ENCODE assay signal across 21 cellular contexts in the genomic region with DNA sequence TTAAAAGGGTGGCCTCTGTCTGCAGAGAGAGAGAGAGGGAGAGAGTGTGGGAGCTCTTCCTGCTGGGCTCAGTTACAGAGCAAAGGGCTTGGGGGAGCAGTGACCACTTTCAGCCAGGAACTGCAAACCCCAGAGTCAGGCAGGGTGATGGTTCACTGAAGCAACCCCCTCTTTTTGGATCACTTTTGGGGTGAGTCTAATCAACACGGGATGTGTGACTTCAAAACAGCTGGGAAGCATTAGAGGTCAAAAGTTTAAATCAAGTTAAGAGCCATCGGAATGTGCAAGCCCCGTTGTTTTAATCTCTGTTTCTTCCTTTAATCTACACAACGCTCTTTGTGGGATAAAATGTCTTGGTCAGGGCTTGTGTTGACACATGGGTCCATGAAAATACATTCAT.
DNase-seq lines count a peak whose midpoint lies in the region; ATAC-seq and TF ChIP-seq lines count a peak whose summit lies in the region.
"Had no signal": no experiment of that assay in that cellular context is flagged by ENCODE, and none has a peak within 500 bp of the region (broad histone marks: within the 10 kb centered on the region; RNA-seq: fewer than 3 reads in every experiment).

No MANE protein-coding gene starts in this region.

- H2BK12ac ChIP-seq in mesenchymal stem cell (ENCODE audit: low read length in 2 of 2): no peak overlapping the region

- DNase-seq in H4 (ENCODE audit: low spot score) (peak; percentile 29), mesenchymal stem cell (peak; percentile 5), stromal cell of bone marrow (ENCODE audit: low read depth) (peak; percentile 57), NCI-H2107 treated with DMSO at 0.1 percent for 48 hours (lab: John Stamatoyannopoulos, UW; ENCODE audit: unreplicated experiment) (no peak), SIG-M5 (lab: John Stamatoyannopoulos, UW) (no peak), T-helper 9 cell (no peak)
- DNase-seq: activated gamma-delta T cell; aorta; CD4-positive, CD25-positive, alpha-beta regulatory T cell; dermis blood vessel endothelial cell; DMS79; heart left ventricle; NCI-H1048; NCI-H2171 treated with DMSO at 0.1 percent for 48 hours; nucleus accumbens; stimulated activated naive B cell treated with anti-CD40 and anti-IgM and Interleukin-4, amounts not matched to agents 10 μg/mL and 1 μg/mL and 100 μg/mL, for 72 hours; T-helper 17 cell; trophoblast cell had no signal

- no peak overlapping the region for H3K4me2 ChIP-seq in mesenchymal stem cell (ENCODE audit: low read length, poor library complexity, severe bottlenecking)

- no peaks in the 10 kb centered on the region for H3K27me3 ChIP-seq in mesenchymal stem cell (ENCODE audit: control insufficient read depth in 1 of 2, insufficient read depth in 1 of 2, low read length in 2 of 2)
- H3K27me3 ChIP-seq: heart left ventricle had no signal

- TF ChIP-seq CTCF in brain (conservative IDR thresholded peaks at IDR 0.05): no peak

- H4K91ac ChIP-seq in mesenchymal stem cell (ENCODE audit: low read length): peak overlapping the region; percentile 39

- H2AK5ac ChIP-seq in mesenchymal stem cell (ENCODE audit: low read length, severe bottlenecking): no peak overlapping the region

- no peak overlapping the region for H3K14ac ChIP-seq in mesenchymal stem cell (ENCODE audit: low read length in 2 of 2)

- peaks cover 15% of the 10 kb centered on the region for H3K4me1 Mint-ChIP-seq in brain
- H3K4me1 Mint-ChIP-seq: CD4-positive, CD25-positive, alpha-beta regulatory T cell; stimulated activated naive B cell treated with anti-CD40 and anti-IgM and Interleukin-4, amounts not matched to agents 10 μg/mL and 1 μg/mL and 100 μg/mL, for 72 hours; T-helper 17 cell had no signal

- peak overlapping the region; percentile 69 for H3K9ac ChIP-seq in mesenchymal stem cell (ENCODE audit: low read length)

- no peak overlapping the region for H3K4ac ChIP-seq in mesenchymal stem cell (ENCODE audit: low read depth in 1 of 2, low read length in 2 of 2)

- no peak overlapping the region for H2BK5ac ChIP-seq in mesenchymal stem cell (ENCODE audit: low read depth, low read length, poor library complexity, severe bottlenecking)

- no peak overlapping the region for H3K23ac ChIP-seq in mesenchymal stem cell (ENCODE audit: low read length in 2 of 2)

- H3K27me3 Mint-ChIP-seq in brain: peaks cover 14% of the 10 kb centered on the region
- H3K27me3 Mint-ChIP-seq: CD4-positive, CD25-positive, alpha-beta regulatory T cell; T-helper 17 cell had no signal

- no peaks in the 10 kb centered on the region for H3K36me3 Mint-ChIP-seq in brain
- H3K36me3 Mint-ChIP-seq: CD4-positive, CD25-positive, alpha-beta regulatory T cell; stimulated activated naive B cell treated with anti-CD40 and anti-IgM and Interleukin-4, amounts not matched to agents 10 μg/mL and 1 μg/mL and 100 μg/mL, for 72 hours had no signal

- peak overlapping the region in 2 of 5 experiments; percentile 1 to 59 for H3K4me3 Mint-ChIP-seq in brain
- H3K4me3 Mint-ChIP-seq: CD4-positive, CD25-positive, alpha-beta regulatory T cell; stimulated activated naive B cell treated with anti-CD40 and anti-IgM and Interleukin-4, amounts not matched to agents 10 μg/mL and 1 μg/mL and 100 μg/mL, for 72 hours; T-helper 17 cell had no signal

- peak overlapping the region in 3 of 5 experiments; percentile 74 to 92 (median 83) for H3K27ac Mint-ChIP-seq in brain
- H3K27ac Mint-ChIP-seq: CD4-positive, CD25-positive, alpha-beta regulatory T cell; stimulated activated naive B cell treated with anti-CD40 and anti-IgM and Interleukin-4, amounts not matched to agents 10 μg/mL and 1 μg/mL and 100 μg/mL, for 72 hours; T-helper 17 cell had no signal

- H3K79me1 ChIP-seq in mesenchymal stem cell (replicated peaks; ENCODE audit: low read length, poor library complexity, severe bottlenecking): no peaks in the 10 kb centered on the region

- H3K36me3 ChIP-seq in mesenchymal stem cell (ENCODE audit: control insufficient read depth in 1 of 2, insufficient read depth in 2 of 2, low read depth in 1 of 2, low read length in 2 of 2): no peaks in the 10 kb centered on the region
- H3K36me3 ChIP-seq: heart left ventricle had no signal

- H3K27ac ChIP-seq in mesenchymal stem cell (ENCODE audit: low read length, poor library complexity, severe bottlenecking): no peak overlapping the region
- H3K27ac ChIP-seq: heart left ventricle had no signal

- H3K4me3 ChIP-seq in mesenchymal stem cell (ENCODE audit: insufficient read depth in 1 of 2, low read depth in 1 of 2, low read length in 2 of 2): no peak overlapping the region
- H3K4me3 ChIP-seq: heart left ventricle had no signal

- H2BK15ac ChIP-seq in mesenchymal stem cell (ENCODE audit: low read depth, poor library complexity, severe bottlenecking): no peak overlapping the region

- no peak overlapping the region for H4K8ac ChIP-seq in mesenchymal stem cell (ENCODE audit: low read length)

- peak overlapping the region in 1 of 2 experiments; percentile 19 for H3K18ac ChIP-seq in mesenchymal stem cell (ENCODE audit: low read depth in 1 of 2, low read length in 2 of 2)

- no peaks in the 10 kb centered on the region for H3K4me1 ChIP-seq in mesenchymal stem cell (ENCODE audit: control insufficient read depth, insufficient read depth, low read depth, low read length)

- H3K9me3 ChIP-seq in mesenchymal stem cell (ENCODE audit: control insufficient read depth, low read length): no peaks in the 10 kb centered on the region
- H3K9me3 ChIP-seq: heart left ventricle had no signal

- H2BK120ac ChIP-seq in mesenchymal stem cell (ENCODE audit: low read depth, low read length): no peak overlapping the region

- H2AFZ ChIP-seq in mesenchymal stem cell (ENCODE audit: low read depth, low read length): no peak overlapping the region

- no peak for ATAC-seq in GM19463 (IDR thresholded peaks at IDR 0.05; ENCODE audit: unreplicated experiment)
- ATAC-seq: activated CD4-positive, CD25-positive, alpha-beta regulatory T cell treated with anti-CD3 and anti-CD28 coated beads, Interleukin-2, amount 50 U/mL, for 24 hours; heart left ventricle; stimulated activated naive B cell treated with anti-CD40 and anti-IgM and Interleukin-4, amounts not matched to agents 10 μg/mL and 1 μg/mL and 100 μg/mL, for 72 hours; T-helper 17 cell had no signal

- WGBS in mesenchymal stem cell: 0% methylated on average over 1 of the region's 4 CpGs

- H3K9me3 Mint-ChIP-seq in brain: peaks cover 0 to 12% (median 5%) of the 10 kb centered on the region in 5 experiments

Comparison
In these comparisons a context has a peak if more than half of its experiments do, and no peak if none do; other contexts are left out.
1. DNase-seq: peak in H4 (single experiment), mesenchymal stem cell (single experiment) and stromal cell of bone marrow (single experiment); none in NCI-H2107 treated with DMSO at 0.1 percent for 48 hours (single experiment), SIG-M5 (single experiment) and T-helper 9 cell (single experiment).